ENCODE assay signal across 30 cellular contexts in genomic region chr1:160363951-160364350, GRCh38. TPM values are rescaled to one million over a fixed set of nuclear protein-coding genes. Genes with fewer than 3 reads are reported as not detected.
A peak's percentile ranks its signal among the peaks of the same experiment; 100 is the strongest.
DNase-seq lines count a peak whose midpoint lies in the region; ATAC-seq, FAIRE-seq and TF ChIP-seq lines count a peak whose summit lies in the region.
"Had no signal": no experiment of that assay in that cellular context is flagged by ENCODE, and none has a peak within 500 bp of the region (broad histone marks: within the 10 kb centered on the region; RNA-seq: fewer than 3 reads in every experiment).

No MANE protein-coding gene starts in this region.

- no peak overlapping the region for H3K18ac ChIP-seq in mesendoderm (ENCODE audit: low read length)

- H3K4me2 ChIP-seq in mesendoderm (ENCODE audit: low read length), result no peak overlapping the region

- no peak for FAIRE-seq in kidney (lab: Jason Lieb, UNC)
- FAIRE-seq: GM19239 had no signal

- no peak for ATAC-seq in stimulated activated memory B cell treated with anti-CD40 and anti-IgM and Interleukin-4, amounts not matched to agents 10 μg/mL and 1 μg/mL and 100 μg/mL, for 72 hours
- ATAC-seq: activated T-cell treated with anti-CD3 and anti-CD28 coated beads, Interleukin-2, amount 50 U/mL, for 4 hours; lower lobe of right lung had no signal

- peaks cover 8% of the 10 kb centered on the region for H3K4me1 Mint-ChIP-seq in endodermal cell
- H3K4me1 Mint-ChIP-seq in stimulated activated memory B cell treated with anti-CD40 and anti-IgM and Interleukin-4, amounts not matched to agents 10 μg/mL and 1 μg/mL and 100 μg/mL, for 72 hours, result peaks cover 8% of the 10 kb centered on the region

- peak; percentile 38 for DNase-seq in activated CD8-positive, alpha-beta memory T cell treated with anti-CD3 and anti-CD28 coated beads for 24 hours
- no peak for DNase-seq in activated CD8-positive, alpha-beta memory T cell treated with anti-CD3 and anti-CD28 coated beads, Interleukin-2, amount 50 U/mL, for 4 hours
- peak; percentile 25 for DNase-seq in NCI-H82 treated with DMSO at 0.1 percent for 48 hours (lab: John Stamatoyannopoulos, UW; ENCODE audit: unreplicated experiment)
- no peak for DNase-seq in endodermal cell
- no peak for DNase-seq in mesendoderm
- DNase-seq in kidney, result no peak
- no peak for DNase-seq in NCI-H510A (lab: John Stamatoyannopoulos, UW)
- DNase-seq: 8988T; activated CD4-positive, alpha-beta memory T cell treated with anti-CD3 and anti-CD28 coated beads, Interleukin-2, amount 10 ng/mL, durations not matched to agents 7 days and 5 days; activated CD4-positive, alpha-beta T cell treated with anti-CD3 and anti-CD28 coated beads for 1 hour; activated naive CD4-positive, alpha-beta T cell; activated T-cell treated with anti-CD3 and anti-CD28 coated beads, Interleukin-2, amount 50 U/mL, for 4 hours; brain microvascular endothelial cell; DMS53; effector CD8-positive, alpha-beta T cell; GDM1; lower lobe of right lung; NCI-H1105 treated with DMSO at 0.1 percent for 48 hours; NCI-H1930; NCI-H226; NCI-H748 treated with DMSO at 0.1 percent for 48 hours; T-helper 2 cell; uterus had no signal

- no peaks in the 10 kb centered on the region for H3K4me1 ChIP-seq in endodermal cell (ENCODE audit: control insufficient read depth, insufficient read depth, low read length)
- peaks cover 8% of the 10 kb centered on the region for H3K4me1 ChIP-seq in mesendoderm (ENCODE audit: control insufficient read depth, low read depth, low read length)
- no peaks in the 10 kb centered on the region for H3K4me1 ChIP-seq in kidney (ENCODE audit: control insufficient read depth in 1 of 2, insufficient read depth in 1 of 2, low read depth in 1 of 2, low read length in 2 of 2)
- H3K4me1 ChIP-seq: lower lobe of right lung, prostate gland, uterus had no signal

- no peak overlapping the region for H3K23ac ChIP-seq in mesendoderm (ENCODE audit: low read length)

- no peak overlapping the region for H2AK5ac ChIP-seq in mesendoderm (ENCODE audit: low read length)

- H3K27ac Mint-ChIP-seq in endodermal cell, result no peak overlapping the region
- H3K27ac Mint-ChIP-seq in stimulated activated memory B cell treated with anti-CD40 and anti-IgM and Interleukin-4, amounts not matched to agents 10 μg/mL and 1 μg/mL and 100 μg/mL, for 72 hours, result peak overlapping the region; percentile 41
- H3K27ac Mint-ChIP-seq: activated CD4-positive, alpha-beta memory T cell treated with anti-CD3 and anti-CD28 coated beads, Interleukin-2, amount 10 ng/mL, durations not matched to agents 7 days and 5 days had no signal

- no peak overlapping the region for H4K8ac ChIP-seq in mesendoderm (ENCODE audit: low read depth, low read length)

- H3K36me3 ChIP-seq in endodermal cell (ENCODE audit: control insufficient read depth, insufficient read depth, low read length) (peaks cover 18% of the 10 kb centered on the region), mesendoderm (ENCODE audit: control insufficient read depth, insufficient read depth, low read length) (peaks cover 2% of the 10 kb centered on the region), kidney (ENCODE audit: control insufficient read depth in 1 of 2, insufficient read depth in 2 of 2, low read length in 2 of 2) (peaks cover 0 to 5% of the 10 kb centered on the region in 2 donors)
- H3K36me3 ChIP-seq: prostate gland, thoracic aorta, uterus had no signal

- H3K79me1 ChIP-seq in mesendoderm (ENCODE audit: low read length), result no peaks in the 10 kb centered on the region

- no peaks in the 10 kb centered on the region for H3K9me3 Mint-ChIP-seq in endodermal cell
- no peaks in the 10 kb centered on the region for H3K9me3 Mint-ChIP-seq in stimulated activated memory B cell treated with anti-CD40 and anti-IgM and Interleukin-4, amounts not matched to agents 10 μg/mL and 1 μg/mL and 100 μg/mL, for 72 hours
- H3K9me3 Mint-ChIP-seq: activated CD4-positive, alpha-beta memory T cell treated with anti-CD3 and anti-CD28 coated beads, Interleukin-2, amount 10 ng/mL, durations not matched to agents 7 days and 5 days; activated T-cell treated with anti-CD3 and anti-CD28 coated beads, Interleukin-2, amount 50 U/mL, for 4 hours; stimulated activated naive CD8-positive, alpha-beta T cell treated with anti-CD3 and anti-CD28 coated beads, Interleukin-15, Interleukin-2, amounts not matched to agents 100 ng/mL and 50 ng/mL, for 24 hours had no signal

- no peak overlapping the region for H2BK120ac ChIP-seq in mesendoderm (ENCODE audit: low read depth, low read length)

- peaks cover 12% of the 10 kb centered on the region for H3K36me3 Mint-ChIP-seq in endodermal cell (ENCODE audit: low read depth)
- H3K36me3 Mint-ChIP-seq in stimulated activated memory B cell treated with anti-CD40 and anti-IgM and Interleukin-4, amounts not matched to agents 10 μg/mL and 1 μg/mL and 100 μg/mL, for 72 hours, result peaks cover 12% of the 10 kb centered on the region

- no peak overlapping the region for H3K56ac ChIP-seq in mesendoderm (ENCODE audit: low read length)

- no peak overlapping the region for H3K4ac ChIP-seq in mesendoderm (ENCODE audit: low read depth, low read length)

- H3K9me3 ChIP-seq in endodermal cell (ENCODE audit: control insufficient read depth, low read length), result no peaks in the 10 kb centered on the region
- no peaks in the 10 kb centered on the region for H3K9me3 ChIP-seq in kidney (ENCODE audit: control insufficient read depth in 1 of 2, low read length in 2 of 2)
- H3K9me3 ChIP-seq: lower lobe of right lung, prostate gland, thoracic aorta, uterus had no signal

- no peak overlapping the region for H3K4me3 ChIP-seq in endodermal cell (ENCODE audit: low read length)
- H3K4me3 ChIP-seq in mesendoderm (ENCODE audit: low read length), result no peak overlapping the region
- no peak overlapping the region for H3K4me3 ChIP-seq in kidney (ENCODE audit: low read length in 2 of 2)
- H3K4me3 ChIP-seq: lower lobe of right lung, prostate gland, thoracic aorta, uterus had no signal

- H3K27ac ChIP-seq in endodermal cell (ENCODE audit: low read depth, low read length) (peak overlapping the region; percentile 96), mesendoderm (ENCODE audit: low read depth, low read length) (no peak overlapping the region), kidney (ENCODE audit: low read depth in 2 of 2, low read length in 2 of 2) (no peak overlapping the region)
- H3K27ac ChIP-seq: brain microvascular endothelial cell, lower lobe of right lung, prostate gland, thoracic aorta, uterus had no signal

- TF ChIP-seq CTCF in endodermal cell (conservative IDR thresholded peaks at IDR 0.05) (no peak), kidney (IDR thresholded peaks at IDR 0.05; ENCODE audit: borderline replicate concordance, extremely low read depth, insufficient read depth) (no peak)

- no peak overlapping the region for H2BK15ac ChIP-seq in mesendoderm (replicated peaks; ENCODE audit: low read depth)

- H3K9ac ChIP-seq in endodermal cell (ENCODE audit: extremely low read depth, low read length, poor library complexity, severe bottlenecking), result no peak overlapping the region
- no peak overlapping the region for H3K9ac ChIP-seq in mesendoderm (ENCODE audit: low read length)
- no peak overlapping the region for H3K9ac ChIP-seq in kidney (ENCODE audit: low read length in 2 of 2)

- H3K4me3 Mint-ChIP-seq in endodermal cell, result no peak overlapping the region
- H3K4me3 Mint-ChIP-seq in stimulated activated memory B cell treated with anti-CD40 and anti-IgM and Interleukin-4, amounts not matched to agents 10 μg/mL and 1 μg/mL and 100 μg/mL, for 72 hours, result no peak overlapping the region
- H3K4me3 Mint-ChIP-seq: activated CD4-positive, alpha-beta memory T cell treated with anti-CD3 and anti-CD28 coated beads, Interleukin-2, amount 10 ng/mL, durations not matched to agents 7 days and 5 days; activated T-cell treated with anti-CD3 and anti-CD28 coated beads, Interleukin-2, amount 50 U/mL, for 4 hours; stimulated activated naive CD8-positive, alpha-beta T cell treated with anti-CD3 and anti-CD28 coated beads, Interleukin-15, Interleukin-2, amounts not matched to agents 100 ng/mL and 50 ng/mL, for 24 hours had no signal

- intact Hi-C loops in kidney (cut with DNase I), result no loop called here

- no peaks in the 10 kb centered on the region for H3K27me3 Mint-ChIP-seq in endodermal cell (ENCODE audit: insufficient read depth)
- no peaks in the 10 kb centered on the region for H3K27me3 Mint-ChIP-seq in stimulated activated memory B cell treated with anti-CD40 and anti-IgM and Interleukin-4, amounts not matched to agents 10 μg/mL and 1 μg/mL and 100 μg/mL, for 72 hours
- H3K27me3 Mint-ChIP-seq: activated CD4-positive, alpha-beta memory T cell treated with anti-CD3 and anti-CD28 coated beads, Interleukin-2, amount 10 ng/mL, durations not matched to agents 7 days and 5 days; stimulated activated naive CD8-positive, alpha-beta T cell treated with anti-CD3 and anti-CD28 coated beads, Interleukin-15, Interleukin-2, amounts not matched to agents 100 ng/mL and 50 ng/mL, for 24 hours had no signal

- no peaks in the 10 kb centered on the region for H3K79me2 ChIP-seq in mesendoderm (ENCODE audit: control insufficient read depth, insufficient read depth, low read length)

- H3K27me3 ChIP-seq in endodermal cell (ENCODE audit: control insufficient read depth, insufficient read depth, low read length, poor library complexity, severe bottlenecking) (no peaks in the 10 kb centered on the region), mesendoderm (ENCODE audit: insufficient read depth, low read length, poor library complexity) (no peaks in the 10 kb centered on the region)
- H3K27me3 ChIP-seq: brain microvascular endothelial cell, uterus had no signal

- H2BK5ac ChIP-seq in mesendoderm (ENCODE audit: low read length), result no peak overlapping the region

- WGBS in endodermal cell (ENCODE audit: insufficient coverage in 1 of 2, insufficient read length in 1 of 2), 2 experiments, result 87 to 89% methylated on average over 3 to 6 of the region's 6 CpGs
- no CpG with 5 or more reads among the region's 6 CpGs for WGBS in mesendoderm (ENCODE audit: extremely low coverage, insufficient coverage, low lambda C conversion rate)

- no peak overlapping the region for H4K5ac ChIP-seq in mesendoderm (ENCODE audit: low read length)

RNA-seq across cellular contexts. Expression of gene NHLH1, which starts 2.9 kb away (rescaled TPM):
- total RNA-seq in endodermal cell (under 1 TPM; 0.31 to 0.57 TPM), kidney (0.09 TPM)
- 67.1 TPM for polyA plus RNA-seq in endodermal cell (2013, experiment 1 of 2)
- polyA plus RNA-seq in endodermal cell (2013, experiment 2 of 2), result 44.6 TPM
- polyA plus RNA-seq in mesendoderm (2013, experiment 1 of 2), result 0.31 TPM
- 0.25 TPM for polyA plus RNA-seq in mesendoderm (2013, experiment 2 of 2)
- not detected for polyA plus RNA-seq in kidney (ENCODE audit: insufficient read depth, low read depth, low replicate concordance)
- total RNA-seq: fibroblast of villous mesenchyme, HT-29, prostate gland, uterus had no signal

RNA-seq across cellular contexts. Expression of gene NCSTN, which starts 20.8 kb away (rescaled TPM):
- total RNA-seq in endodermal cell, result 100 to 1,000 TPM; 103 to 107 TPM
- polyA plus RNA-seq in endodermal cell (2013, experiment 1 of 2), result 108 TPM
- polyA plus RNA-seq in endodermal cell (2013, experiment 2 of 2), result 85.8 TPM
- 57.0 TPM for polyA plus RNA-seq in mesendoderm (2013, experiment 1 of 2)
- polyA plus RNA-seq in mesendoderm (2013, experiment 2 of 2), result 53.7 TPM
- 109 TPM for total RNA-seq in kidney
- 73.9 TPM for polyA plus RNA-seq in kidney (ENCODE audit: insufficient read depth, low read depth, low replicate concordance)

RNA-seq across cellular contexts. Expression of gene COPA, which starts 20.9 kb away (rescaled TPM):
- total RNA-seq in endodermal cell (100 to 1,000 TPM; 159 to 174 TPM), kidney (160 TPM)
- 114 TPM for polyA plus RNA-seq in endodermal cell (2013, experiment 1 of 2)
- 106 TPM for polyA plus RNA-seq in endodermal cell (2013, experiment 2 of 2)
- polyA plus RNA-seq in mesendoderm (2013, experiment 1 of 2), result 75.5 TPM
- polyA plus RNA-seq in mesendoderm (2013, experiment 2 of 2), result 77.1 TPM
- 50.1 TPM for polyA plus RNA-seq in kidney (ENCODE audit: insufficient read depth, low read depth, low replicate concordance)

RNA-seq across cellular contexts. Expression of gene VANGL2, which starts 36.4 kb away (rescaled TPM):
- total RNA-seq in endodermal cell (10 to 100 TPM; 62.5 to 67.5 TPM), kidney (8.1 TPM)
- polyA plus RNA-seq in endodermal cell (2013, experiment 1 of 2), result 144 TPM
- 124 TPM for polyA plus RNA-seq in endodermal cell (2013, experiment 2 of 2)
- 36.5 TPM for polyA plus RNA-seq in mesendoderm (2013, experiment 1 of 2)
- polyA plus RNA-seq in mesendoderm (2013, experiment 2 of 2), result 35.7 TPM
- 3.8 TPM for polyA plus RNA-seq in kidney (ENCODE audit: insufficient read depth, low read depth, low replicate concordance)
- total RNA-seq: activated CD4-positive, alpha-beta memory T cell treated with anti-CD3 and anti-CD28 coated beads, Interleukin-2, amount 10 ng/mL, durations not matched to agents 7 days and 5 days; fibroblast of villous mesenchyme had no signal

Comparison
In these comparisons a context has a peak if more than half of its experiments do, and no peak if none do; other contexts are left out.
1. DNase-seq: peak in activated CD8-positive, alpha-beta memory T cell treated with anti-CD3 and anti-CD28 coated beads for 24 hours (single experiment) and NCI-H82 treated with DMSO at 0.1 percent for 48 hours (single experiment); none in activated CD8-positive, alpha-beta memory T cell treated with anti-CD3 and anti-CD28 coated beads, Interleukin-2, amount 50 U/mL, for 4 hours (single experiment), endodermal cell (single experiment), mesendoderm (single experiment), kidney (single experiment) and NCI-H510A (single experiment).